Comparison of ENCODE assay signal across 12 cellular contexts in genomic region chr14:70981005-70981952, GRCh38.
DNase-seq lines count a peak whose midpoint lies in the region; ATAC-seq, FAIRE-seq and TF ChIP-seq lines count a peak whose summit lies in the region.
"Had no signal": no experiment of that assay in that cellular context is flagged by ENCODE, and none has a peak within 500 bp of the region (broad histone marks: within the 10 kb centered on the region; RNA-seq: fewer than 3 reads in every experiment).

No MANE protein-coding gene starts in this region.

- FAIRE-seq in endothelial cell of umbilical vein (lab: Jason Lieb, UNC) (peak; percentile 68), urothelium cell line (lab: Jason Lieb, UNC) (peak; percentile 87)
- FAIRE-seq: RCC 7860 had no signal

- H3K27ac ChIP-seq in heart left ventricle (peak overlapping the region in 4 of 12 donors; percentile 3 to 61 (median 10)), SK-N-SH (ENCODE audit: low read depth in 2 of 2, low read length in 1 of 2) (peak overlapping the region; percentile 30 to 81), endothelial cell of umbilical vein (ENCODE audit: insufficient read depth, low read depth, low read length) (peak overlapping the region; percentile 18)
- H3K27ac ChIP-seq: psoas muscle had no signal

- no peak overlapping the region for H2AFZ ChIP-seq in SK-N-SH (ENCODE audit: low read depth)
- no peak overlapping the region for H2AFZ ChIP-seq in endothelial cell of umbilical vein (ENCODE audit: low read depth, low read length)

- H3K79me2 ChIP-seq in SK-N-SH (ENCODE audit: insufficient read depth), result peaks cover 68% of the 10 kb centered on the region
- H3K79me2 ChIP-seq in endothelial cell of umbilical vein (ENCODE audit: control insufficient read depth, insufficient read depth, low read length), result peaks cover 15% of the 10 kb centered on the region

- H3K36me3 ChIP-seq in heart left ventricle (peaks cover 0 to 29% (median 23%) of the 10 kb centered on the region in 9 donors), SK-N-SH (replicated peaks in 1 of 2; ENCODE audit: control insufficient read depth in 1 of 2, insufficient read depth in 2 of 2, low read length in 1 of 2) (peaks cover 26 to 41% of the 10 kb centered on the region in 2 experiments), endothelial cell of umbilical vein (ENCODE audit: control insufficient read depth in 2 of 2, extremely low read depth in 1 of 2, insufficient read depth in 2 of 2, low read length in 2 of 2) (peaks cover 3 to 16% of the 10 kb centered on the region in 2 experiments)

- DNase-seq in heart left ventricle (no peak), Right ventricle myocardium inferior (ENCODE audit: missing footprints) (no peak), SK-N-SH (no peak), endothelial cell of umbilical vein (ENCODE audit: low read depth, low spot score) (peak; percentile 65), urothelium cell line (ENCODE audit: low spot score) (no peak), H4 (ENCODE audit: low spot score) (no peak), NCI-H1048 (lab: John Stamatoyannopoulos, UW) (no peak)
- DNase-seq: COR-L47, NCI-H1417 treated with DMSO at 0.1 percent for 48 hours, psoas muscle had no signal

- dilution Hi-C loops in endothelial cell of umbilical vein (cut with MboI; ENCODE audit: extremely low pct_ligation_motif_present, low sequenced_read_pairs), result no loop called here

- H3K27me3 ChIP-seq in heart left ventricle (no peaks in the 10 kb centered on the region), SK-N-SH (ENCODE audit: insufficient read depth) (no peaks in the 10 kb centered on the region), endothelial cell of umbilical vein (ENCODE audit: control insufficient read depth in 2 of 2, insufficient read depth in 2 of 2, low read length in 2 of 2) (no peaks in the 10 kb centered on the region)

- TF ChIP-seq CTCF in heart left ventricle (IDR thresholded peaks at IDR 0.05) (no peak), SK-N-SH (IDR thresholded peaks at IDR 0.05) (no peak), endothelial cell of umbilical vein (IDR thresholded peaks at IDR 0.05; ENCODE audit: extremely low read depth in 1 of 2, insufficient read depth in 1 of 2, low read depth in 1 of 2, low read length in 2 of 2) (no peak)

- intact Hi-C loops in heart left ventricle (cut with DNase I), result no loop called here
- intact Hi-C loops in Right ventricle myocardium inferior (cut with DNase I), result no loop called here
- intact Hi-C loops in endothelial cell of umbilical vein (cut with micrococcal nuclease), result no loop called here

- POLR2A ChIA-PET in SK-N-SH (lab: Yijun Ruan, JAX), result no interaction called here
- POLR2A ChIA-PET in endothelial cell of umbilical vein (lab: Charles Lee), result no interaction called here

- no peaks in the 10 kb centered on the region for H3K9me1 ChIP-seq in endothelial cell of umbilical vein (replicated peaks; ENCODE audit: control insufficient read depth, extremely low read depth, insufficient read depth, low read length)

- H3K4me1 ChIP-seq in heart left ventricle, result peaks cover 0 to 39% (median 17%) of the 10 kb centered on the region in 12 donors
- H3K4me1 ChIP-seq in SK-N-SH (ENCODE audit: control insufficient read depth in 1 of 2, insufficient read depth in 2 of 2, low read depth in 1 of 2, low read length in 1 of 2), result peaks cover 19 to 21% of the 10 kb centered on the region in 2 experiments; a peak in 3 of 4 replicates
- peaks cover 18% of the 10 kb centered on the region for H3K4me1 ChIP-seq in endothelial cell of umbilical vein (ENCODE audit: control insufficient read depth, extremely low read depth, insufficient read depth, low read length)
- H3K4me1 ChIP-seq: psoas muscle had no signal

- CTCF ChIA-PET in SK-N-SH (lab: Yijun Ruan, JAX), result interaction anchor here (6.2 kb wide), 1 partner anchor 75 kb away, joined by 41 read pairs; the partner anchor contains the start of gene PCNX1
- CTCF ChIA-PET in endothelial cell of umbilical vein (lab: Charles Lee), result interaction anchor here (1.2 to 3.4 kb wide), 7 partner anchors 8 to 771 kb away, joined by 3 to 18 read pairs (median 6); no protein-coding TSS in a partner anchor

- H3K9me3 ChIP-seq in heart left ventricle, result no peaks in the 10 kb centered on the region
- no peaks in the 10 kb centered on the region for H3K9me3 ChIP-seq in SK-N-SH
- H3K9me3 ChIP-seq in endothelial cell of umbilical vein (replicated peaks; ENCODE audit: control insufficient read depth, insufficient read depth, low read length), result no peaks in the 10 kb centered on the region
- H3K9me3 ChIP-seq: psoas muscle had no signal

- no peak for TF ChIP-seq RAD21 in SK-N-SH (IDR thresholded peaks at IDR 0.05; ENCODE audit: low read length)

- H3K4me3 ChIP-seq in heart left ventricle, result no peak overlapping the region
- no peak overlapping the region for H3K4me3 ChIP-seq in SK-N-SH (ENCODE audit: low read depth in 2 of 2, low read length in 1 of 2)
- peak overlapping the region in 2 of 3 experiments; percentile 10 to 37 for H3K4me3 ChIP-seq in endothelial cell of umbilical vein (replicated peaks in 1 of 3; ENCODE audit: insufficient read depth in 1 of 3, low read depth in 1 of 3, low read length in 3 of 3)
- H3K4me3 ChIP-seq: psoas muscle had no signal

- no peaks in the 10 kb centered on the region for H4K20me1 ChIP-seq in SK-N-SH (ENCODE audit: insufficient read depth)
- H4K20me1 ChIP-seq in endothelial cell of umbilical vein (replicated peaks; ENCODE audit: control insufficient read depth, extremely low read depth, insufficient read depth, low read length), result no peaks in the 10 kb centered on the region

- H3F3A ChIP-seq in SK-N-SH (replicated peaks; ENCODE audit: insufficient read depth), result peaks cover 9% of the 10 kb centered on the region

- H3K4me2 ChIP-seq in SK-N-SH (no peak overlapping the region), endothelial cell of umbilical vein (ENCODE audit: insufficient read depth, low read length) (peak overlapping the region; percentile 94)

- TF ChIP-seq POLR2A in heart left ventricle (IDR thresholded peaks at IDR 0.05) (no peak), endothelial cell of umbilical vein (IDR thresholded peaks at IDR 0.05; ENCODE audit: low read depth, low read length) (no peak)

- TSS peak; percentile 50 for BruUV-seq in endothelial cell of umbilical vein (replicated peaks; lab: Mats Ljungman, UMichigan)

- no peak overlapping the region for H3K9ac ChIP-seq in SK-N-SH
- H3K9ac ChIP-seq in endothelial cell of umbilical vein (replicated peaks; ENCODE audit: extremely low read depth, insufficient read depth, low read length), result peak overlapping the region; percentile 37

- no peak for TF ChIP-seq EP300 in SK-N-SH (IDR thresholded peaks at IDR 0.05; ENCODE audit: borderline replicate concordance in 1 of 2, low read depth in 1 of 2, low read length in 1 of 2)

- 40 to 49% (median 42%) methylated on average over 6 of the region's 6 CpGs for WGBS in heart left ventricle, 4 donors
- WGBS in SK-N-SH (ENCODE audit: low lambda C conversion rate), result 69% methylated on average over 6 of the region's 6 CpGs

- no peaks in the 10 kb centered on the region for H3K9me2 ChIP-seq in SK-N-SH

- ATAC-seq in heart left ventricle (peak; percentile 43 to 73 (median 67)), Right ventricle myocardium inferior (no peak), GM19467 (IDR thresholded peaks at IDR 0.05; ENCODE audit: unreplicated experiment) (no peak)

TF ChIP-seq in SK-N-SH, 30 proteins besides CTCF, POLR2A, EP300 and RAD21 (continues in another document):
- TF ChIP-seq CHD2 (IDR thresholded peaks at IDR 0.05; ENCODE audit: low read length, partially characterized antibody), result no peak
- no peak for TF ChIP-seq RXRA (IDR thresholded peaks at IDR 0.05; ENCODE audit: borderline replicate concordance, low read depth)
- no peak for TF ChIP-seq GATA2 (CRISPR knock-in tag; IDR thresholded peaks at IDR 0.05)

TF ChIP-seq in endothelial cell of umbilical vein, 7 proteins besides CTCF, POLR2A, EP300 and RAD21:
- TF ChIP-seq FOS (IDR thresholded peaks at IDR 0.05; ENCODE audit: borderline replicate concordance, insufficient read depth, low read length) (peak; percentile 6), POLR2AphosphoS5 (IDR thresholded peaks at IDR 0.05; ENCODE audit: insufficient read depth, low read depth, low read length) (no peak)

Comparison
In these comparisons a context has a peak if more than half of its experiments do, and no peak if none do; other contexts are left out.
1. ATAC-seq: peak in heart left ventricle (4 of 4); none in Right ventricle myocardium inferior (single experiment) and GM19467 (single experiment).
2. H3K4me3 ChIP-seq: peak in endothelial cell of umbilical vein (2 of 3); none in heart left ventricle (0 of 12) and SK-N-SH (0 of 2).